17 cellular contexts compared by ENCODE assay signal in the genomic region with DNA sequence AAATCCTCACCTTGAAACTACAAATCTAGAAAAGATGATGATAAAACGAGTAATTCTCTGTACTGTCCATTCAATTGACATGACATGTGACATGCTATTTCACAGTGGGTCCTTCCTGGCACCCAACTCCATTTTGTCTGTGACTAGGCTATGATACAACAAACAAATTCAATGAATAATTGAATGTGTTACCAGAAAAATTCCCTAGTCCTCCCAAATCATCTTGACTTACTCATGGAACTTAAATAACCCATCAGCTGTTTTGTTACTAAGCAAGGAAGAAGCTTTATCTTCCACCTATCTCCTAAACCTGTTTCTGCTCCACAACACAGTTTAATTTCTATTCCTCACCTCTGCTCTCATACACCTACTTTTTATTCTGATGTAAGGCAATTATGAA. TPM values are rescaled to one million over a fixed set of nuclear protein-coding genes. Genes with fewer than 3 reads are reported as not detected.
A peak's percentile ranks its signal among the peaks of the same experiment; 100 is the strongest.
DNase-seq lines count a peak whose midpoint lies in the region; ATAC-seq and TF ChIP-seq lines count a peak whose summit lies in the region.
"Had no signal": no experiment of that assay in that cellular context is flagged by ENCODE, and none has a peak within 500 bp of the region (broad histone marks: within the 10 kb centered on the region; RNA-seq: fewer than 3 reads in every experiment).

No MANE protein-coding gene starts in this region.

- no peaks in the 10 kb centered on the region for H3K27me3 ChIP-seq in psoas muscle (ENCODE audit: insufficient read depth in 3 of 3, low read length in 2 of 3)
- no peaks in the 10 kb centered on the region for H3K27me3 ChIP-seq in sigmoid colon

- H3K9me3 ChIP-seq in psoas muscle (no peaks in the 10 kb centered on the region), sigmoid colon (no peaks in the 10 kb centered on the region)

- TF ChIP-seq CTCF in epithelial cell of esophagus (IDR thresholded peaks at IDR 0.05; ENCODE audit: insufficient read depth, low read depth, low read length, missing control alignments) (no peak), psoas muscle (IDR thresholded peaks at IDR 0.05) (no peak), sigmoid colon (IDR thresholded peaks at IDR 0.05) (no peak)

- DNase-seq in HCEC 1CT = peak; percentile 30
- DNase-seq in NCI-H69 (lab: John Stamatoyannopoulos, UW) = peak; percentile 27
- DNase-seq in epithelial cell of esophagus (ENCODE audit: low read depth) = peak; percentile 32
- no peak for DNase-seq in psoas muscle
- no peak for DNase-seq in sigmoid colon
- DNase-seq in dermis blood vessel endothelial cell = no peak
- no peak for DNase-seq in posterior cingulate gyrus
- DNase-seq: GF-D8, GOT3, NCI-H1105 treated with DMSO at 0.1 percent for 48 hours, NCI-H1694, NCI-H748 treated with DMSO at 0.1 percent for 48 hours, OCI-M1, SIG-M5, T-cell had no signal

- ATAC-seq in psoas muscle = peak in 1 of 4 donors; percentile 36
- ATAC-seq: SK-N-SH treated with all-trans-retinoic acid at 6 μM for 48 hours, T-cell had no signal

- no peak for TF ChIP-seq EP300 in sigmoid colon (IDR thresholded peaks at IDR 0.05)

- no peak for TF ChIP-seq POLR2A in sigmoid colon (IDR thresholded peaks at IDR 0.05)

- intact Hi-C loops in psoas muscle (cut with DNase I) (no loop called here), sigmoid colon (cut with DNase I) (no loop called here), posterior cingulate gyrus (cut with DNase I) (no loop called here)

- H3K36me3 ChIP-seq in psoas muscle (ENCODE audit: insufficient read depth in 1 of 2, low read depth in 1 of 2) = peaks cover 3 to 85% of the 10 kb centered on the region in 2 donors
- peaks cover 0 to 80% (median 21%) of the 10 kb centered on the region in 4 donors for H3K36me3 ChIP-seq in sigmoid colon

- H3K4me3 ChIP-seq in epithelial cell of esophagus (ENCODE audit: low read length) (no peak overlapping the region), psoas muscle (no peak overlapping the region), sigmoid colon (no peak overlapping the region)

- 97 to 100% (median 97%) methylated on average over 1 of the region's 1 CpG for WGBS in psoas muscle, 3 donors
- WGBS in sigmoid colon, 2 donors = 81 to 94% methylated on average over 1 of the region's 1 CpG

- no peaks in the 10 kb centered on the region for H3K4me1 ChIP-seq in psoas muscle
- no peaks in the 10 kb centered on the region for H3K4me1 ChIP-seq in sigmoid colon

- H3K27ac ChIP-seq in psoas muscle (peak overlapping the region; percentile 39), sigmoid colon (no peak overlapping the region)
- H3K27ac ChIP-seq: RWPE1 had no signal

RNA-seq across cellular contexts. Expression of a gene that starts 30.4 kb away (rescaled TPM):
- 10 to 100 TPM; 27.0 to 46.9 (median 34.5) TPM for total RNA-seq in psoas muscle
- 10 to 100 TPM in 1 of 3 donors, 1 to 10 TPM in 2; 7.1 to 25.7 (median 7.4) TPM for polyA plus RNA-seq in psoas muscle
- 10 to 100 TPM; 38.5 to 58.7 (median 48.6) TPM for total RNA-seq in sigmoid colon
- 1 to 10 TPM; 1.8 to 7.1 (median 3.2) TPM for polyA plus RNA-seq in sigmoid colon
- 53.3 and 57.9 TPM in 2 replicates for total RNA-seq in dermis blood vessel endothelial cell

Comparison
In these comparisons a context has a peak if more than half of its experiments do, and no peak if none do; other contexts are left out.
1. DNase-seq: peak in HCEC 1CT (single experiment), NCI-H69 (single experiment) and epithelial cell of esophagus (single experiment); none in psoas muscle (0 of 2), sigmoid colon (single experiment), dermis blood vessel endothelial cell (single experiment) and posterior cingulate gyrus (0 of 10).